23 cellular contexts compared by ENCODE assay signal in the genomic region with DNA sequence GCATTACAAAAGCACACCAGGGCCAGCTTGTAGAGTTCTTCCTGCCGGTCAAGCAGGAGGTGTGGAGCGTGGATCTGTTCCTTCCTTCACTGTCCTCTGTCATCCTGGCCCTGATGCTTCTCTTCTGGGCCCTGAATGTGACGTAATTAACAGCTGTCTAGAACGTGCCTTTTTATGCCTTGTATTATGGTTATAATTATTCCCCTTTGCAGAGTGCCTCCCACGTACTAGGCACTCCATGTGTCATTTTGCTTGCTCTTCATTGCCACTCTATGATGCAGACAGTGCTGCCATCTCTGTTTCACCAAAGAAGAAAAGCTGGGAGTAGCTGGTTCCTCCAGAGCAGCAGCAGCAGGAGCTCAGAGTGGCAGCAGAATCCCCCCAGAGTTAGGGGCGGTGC.
"Had no signal": no experiment of that assay in that cellular context is flagged by ENCODE, and none has a peak within 500 bp of the region (broad histone marks: within the 10 kb centered on the region; RNA-seq: fewer than 3 reads in every experiment).

No MANE protein-coding gene starts in this region.

- H3K27ac ChIP-seq: breast epithelium, epithelial cell of prostate, esophagus squamous epithelium, uterus had no signal

- H3K9me3 ChIP-seq: breast epithelium, esophagus squamous epithelium, uterus had no signal

- DNase-seq: activated B cell treated with CpG ODN at 0.5 μM for 24 hours; activated CD8-positive, alpha-beta memory T cell treated with anti-CD3 and anti-CD28 coated beads, Interleukin-2, amount 10 ng/mL, durations not matched to agents 7 days and 5 days; activated CD8-positive, alpha-beta T cell treated with anti-CD3 and anti-CD28 coated beads, Interleukin-2, amount 10 ng/mL, durations not matched to agents 7 days and 5 days; activated naive CD8-positive, alpha-beta T cell treated with anti-CD3 and anti-CD28 coated beads, Interleukin-2, amount 50 U/mL, for 24 hours; activated T-cell treated with anti-CD3 and anti-CD28 coated beads, Interleukin-2, amount 50 U/mL, for 48 hours; amygdala; dermis blood vessel endothelial cell; effector CD4-positive, alpha-beta T cell; esophagus squamous epithelium; left ventricle myocardium superior; midbrain; natural killer cell; posterior cingulate gyrus; small intestine; stimulated activated CD4-positive, alpha-beta T cell treated with anti-CD3 and anti-CD28 coated beads, Interleukin-4, amount 100 ng/mL, for 4 hours; stimulated activated CD8-positive, alpha-beta memory T cell treated with anti-CD3 and anti-CD28 coated beads, Interleukin-4, amount 100 ng/mL, for 48 hours; stimulated activated naive CD8-positive, alpha-beta T cell treated with anti-CD3 and anti-CD28 coated beads, Interleukin-15, amount 100 ng/mL, for 72 hours; substantia nigra; uterus had no signal

- H3K4me1 ChIP-seq: breast epithelium, uterus had no signal

- H3K36me3 ChIP-seq: breast epithelium, esophagus squamous epithelium, uterus had no signal

- ATAC-seq: activated CD8-positive, alpha-beta memory T cell treated with anti-CD3 and anti-CD28 coated beads, Interleukin-2, amount 10 ng/mL, durations not matched to agents 7 days and 5 days; activated CD8-positive, alpha-beta T cell treated with anti-CD3 and anti-CD28 coated beads, Interleukin-2, amount 10 ng/mL, durations not matched to agents 7 days and 5 days; activated naive CD8-positive, alpha-beta T cell treated with anti-CD3 and anti-CD28 coated beads, Interleukin-2, amount 50 U/mL, for 24 hours; left ventricle myocardium superior; natural killer cell; sciatic nerve; stimulated activated memory B cell treated with anti-CD40 and anti-IgM and Interleukin-4, amounts not matched to agents 10 μg/mL and 1 μg/mL and 100 μg/mL, for 72 hours; stimulated activated naive CD8-positive, alpha-beta T cell treated with anti-CD3 and anti-CD28 coated beads, Interleukin-15, amount 100 ng/mL, for 72 hours had no signal

- H3K27me3 ChIP-seq: breast epithelium, uterus had no signal

- H3K4me3 ChIP-seq: breast epithelium, esophagus squamous epithelium, uterus had no signal
